ENCODE assay signal across 18 cellular contexts in the genomic region with DNA sequence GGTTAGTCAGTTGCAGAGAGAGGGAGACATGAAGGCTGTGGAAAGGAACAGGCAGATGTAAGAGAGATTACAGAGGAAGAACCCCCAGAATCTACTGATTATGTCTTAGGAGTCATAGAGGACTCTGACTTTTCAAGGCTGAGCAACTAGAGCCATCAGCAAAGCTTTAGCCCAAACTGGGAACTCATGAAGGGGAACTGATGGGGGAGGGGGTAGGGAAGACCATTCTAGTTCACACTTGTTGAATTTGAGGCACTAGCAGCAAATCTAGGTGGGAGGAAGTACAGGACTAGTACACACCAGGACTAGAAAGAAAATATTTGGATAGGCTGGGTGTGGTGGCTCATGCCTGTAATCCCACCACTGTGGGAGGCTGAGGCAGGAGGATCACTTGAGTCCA. TPM values are rescaled to one million over a fixed set of nuclear protein-coding genes. Genes with fewer than 3 reads are reported as not detected.
DNase-seq lines count a peak whose midpoint lies in the region; FAIRE-seq and TF ChIP-seq lines count a peak whose summit lies in the region.
"Had no signal": no experiment of that assay in that cellular context is flagged by ENCODE, and none has a peak within 500 bp of the region (broad histone marks: within the 10 kb centered on the region; RNA-seq: fewer than 3 reads in every experiment).

No MANE protein-coding gene starts in this region.

- intact Hi-C loops in CD14-positive monocyte (cut with micrococcal nuclease): no loop called here
- intact Hi-C loops in dendritic cell treated with granulocyte-macrophage colony-stimulating factor and Interleukin-4, amounts not matched to agents 40 ng/mL and 50 ng/mL, for 4 days (cut with micrococcal nuclease): no loop called here

- H3K27ac Mint-ChIP-seq in CD14-positive monocyte (peak overlapping the region; percentile 5 to 85 (median 72)), osteocyte (ENCODE audit: unreplicated experiment) (peak overlapping the region; percentile 41)
- peak overlapping the region; percentile 71 for H3K27ac Mint-ChIP-seq in dendritic cell treated with granulocyte-macrophage colony-stimulating factor and Interleukin-4, amounts not matched to agents 40 ng/mL and 50 ng/mL, for 4 days
- H3K27ac Mint-ChIP-seq: GM23338 had no signal

- H3K9me3 Mint-ChIP-seq in CD14-positive monocyte (peaks cover 0 to 2% (median 0%) of the 10 kb centered on the region in 7 donors), osteocyte (ENCODE audit: unreplicated experiment) (no peaks in the 10 kb centered on the region)
- no peaks in the 10 kb centered on the region for H3K9me3 Mint-ChIP-seq in dendritic cell treated with granulocyte-macrophage colony-stimulating factor and Interleukin-4, amounts not matched to agents 40 ng/mL and 50 ng/mL, for 4 days
- H3K9me3 Mint-ChIP-seq: CD4-positive, alpha-beta memory T cell; GM23338 had no signal

- H3K36me3 Mint-ChIP-seq in CD14-positive monocyte (peaks cover 75 to 88% of the 10 kb centered on the region in 2 donors), osteocyte (ENCODE audit: unreplicated experiment) (peaks cover 36% of the 10 kb centered on the region)
- peaks cover 98% of the 10 kb centered on the region for H3K36me3 Mint-ChIP-seq in dendritic cell treated with granulocyte-macrophage colony-stimulating factor and Interleukin-4, amounts not matched to agents 40 ng/mL and 50 ng/mL, for 4 days (ENCODE audit: low read depth)

- no peak for TF ChIP-seq POLR2A in GM12891 (IDR thresholded peaks at IDR 0.05; ENCODE audit: low read depth, low read length)

- peaks cover 24% of the 10 kb centered on the region for H3K4me1 Mint-ChIP-seq in CD14-positive monocyte
- peaks cover 50% of the 10 kb centered on the region for H3K4me1 Mint-ChIP-seq in dendritic cell treated with granulocyte-macrophage colony-stimulating factor and Interleukin-4, amounts not matched to agents 40 ng/mL and 50 ng/mL, for 4 days (ENCODE audit: low read depth)
- peaks cover 18% of the 10 kb centered on the region for H3K4me1 Mint-ChIP-seq in osteocyte (ENCODE audit: unreplicated experiment)
- H3K4me1 Mint-ChIP-seq: GM23338 had no signal

- H3K27me3 Mint-ChIP-seq in CD14-positive monocyte (ENCODE audit: low read depth in 3 of 3) (peaks cover 0 to 2% (median 0%) of the 10 kb centered on the region in 3 donors), osteocyte (ENCODE audit: unreplicated experiment) (no peaks in the 10 kb centered on the region)
- H3K27me3 Mint-ChIP-seq in dendritic cell treated with granulocyte-macrophage colony-stimulating factor and Interleukin-4, amounts not matched to agents 40 ng/mL and 50 ng/mL, for 4 days: no peaks in the 10 kb centered on the region
- H3K27me3 Mint-ChIP-seq: CD4-positive, alpha-beta memory T cell had no signal

- no peak for TF ChIP-seq CTCF in CD14-positive monocyte (IDR thresholded peaks at IDR 0.05)
- no peak for TF ChIP-seq CTCF in osteocyte (IDR thresholded peaks at IDR 0.05)

- DNase-seq in CD14-positive monocyte (ENCODE audit: low spot score) (no peak), CD1c-positive myeloid dendritic cell (ENCODE audit: extremely low spot score) (peak; percentile 49), osteocyte (ENCODE audit: extremely low spot score, unreplicated experiment) (no peak), NCI-H146 treated with DMSO at 0.1 percent for 48 hours (lab: John Stamatoyannopoulos, UW; ENCODE audit: unreplicated experiment) (no peak), occipital lobe (lab: John Stamatoyannopoulos, UW) (no peak), GM12891 (ENCODE audit: insufficient read length, low spot score) (no peak)
- DNase-seq in activated naive CD4-positive, alpha-beta T cell treated with Interleukin-2 at 50 U/mL for 16 hours: no peak
- DNase-seq: CD4-positive, alpha-beta memory T cell; DMS79; NCI-H1417 treated with DMSO at 0.1 percent for 48 hours; NCI-H2029; NCI-H510A; NCI-H82; PC-9 had no signal

- no peak for FAIRE-seq in GM12891 (lab: Jason Lieb, UNC)
- FAIRE-seq: D721Med, K562 had no signal

- H3K4me3 Mint-ChIP-seq in CD14-positive monocyte (peak overlapping the region in 1 of 2 donors; percentile 8), osteocyte (ENCODE audit: unreplicated experiment) (no peak overlapping the region)
- peak overlapping the region; percentile 13 for H3K4me3 Mint-ChIP-seq in dendritic cell treated with granulocyte-macrophage colony-stimulating factor and Interleukin-4, amounts not matched to agents 40 ng/mL and 50 ng/mL, for 4 days
- H3K4me3 Mint-ChIP-seq: CD4-positive, alpha-beta memory T cell; GM23338 had no signal

TF ChIP-seq in GM12891, 5 proteins besides CTCF, POLR2A, EP300 and RAD21:
- TF ChIP-seq SPI1 (IDR thresholded peaks at IDR 0.05; ENCODE audit: low read depth, low read length) (no peak), PAX5 (IDR thresholded peaks at IDR 0.05; ENCODE audit: insufficient read depth, low read length, severe bottlenecking) (no peak), TAF1 (IDR thresholded peaks at IDR 0.05; ENCODE audit: low read depth, low read length) (no peak), POLR2AphosphoS5 (IDR thresholded peaks at IDR 0.05; ENCODE audit: low read depth, low read length) (no peak), POU2F2 (IDR thresholded peaks at IDR 0.05; ENCODE audit: low read depth, low read length) (no peak)
TF ChIP-seq in GM12891: peak in this region for 0.

RNA-seq across cellular contexts. Expression of a gene that starts 10.1 kb away (rescaled TPM):
- 100 to 1,000 TPM; 788 to 878 TPM for polyA plus RNA-seq in CD14-positive monocyte
- total RNA-seq in osteocyte (90.8 and 91.0 TPM in 2 replicates), occipital lobe (15.4 TPM)
- polyA plus RNA-seq in GM12891 (2012; ENCODE audit: low read depth, missing spikeins): 20.1 TPM

RNA-seq across cellular contexts. Expression of a gene that starts 52.2 kb away (rescaled TPM):
- polyA plus RNA-seq in CD14-positive monocyte: under 1 TPM in 1 of 2 donors, not detected in 1; 0.23 TPM
- 11.5 and 11.7 TPM in 2 replicates for total RNA-seq in osteocyte
- 4.5 TPM for total RNA-seq in occipital lobe
- 26.9 TPM for polyA plus RNA-seq in GM12891 (2012; ENCODE audit: low read depth, missing spikeins)
- total RNA-seq: CD4-positive, alpha-beta memory T cell had no signal
- polyA plus RNA-seq: CD4-positive, alpha-beta memory T cell had no signal
